ENCODE assay signal across 11 cellular contexts in genomic region chr5:173498871-173499470, GRCh38.
DNase-seq lines count a peak whose midpoint lies in the region; TF ChIP-seq lines count a peak whose summit lies in the region.
"Had no signal": no experiment of that assay in that cellular context is flagged by ENCODE, and none has a peak within 500 bp of the region (broad histone marks: within the 10 kb centered on the region; RNA-seq: fewer than 3 reads in every experiment).

No MANE protein-coding gene starts in this region.

- H3K4me2 ChIP-seq in mesendoderm (ENCODE audit: low read length) = no peak overlapping the region

- H3K27me3 ChIP-seq in esophagus muscularis mucosa = no peaks in the 10 kb centered on the region
- H3K27me3 ChIP-seq in mesendoderm (ENCODE audit: insufficient read depth, low read length, poor library complexity) = no peaks in the 10 kb centered on the region
- H3K27me3 ChIP-seq in testis = no peaks in the 10 kb centered on the region

- no peak overlapping the region for H4K8ac ChIP-seq in mesendoderm (ENCODE audit: low read depth, low read length)

- TF ChIP-seq CTCF in esophagus muscularis mucosa (IDR thresholded peaks at IDR 0.05) (no peak), testis (IDR thresholded peaks at IDR 0.05) (no peak)

- H3K79me2 ChIP-seq in mesendoderm (ENCODE audit: control insufficient read depth, insufficient read depth, low read length) = no peaks in the 10 kb centered on the region

- no peak overlapping the region for H2BK5ac ChIP-seq in mesendoderm (ENCODE audit: low read length)

- no peak overlapping the region for H3K9ac ChIP-seq in mesendoderm (ENCODE audit: low read length)

- WGBS in esophagus muscularis mucosa = 35% methylated on average over 12 of the region's 12 CpGs
- no CpG with 5 or more reads among the region's 12 CpGs for WGBS in mesendoderm (ENCODE audit: extremely low coverage, insufficient coverage, low lambda C conversion rate)
- WGBS in testis, 2 donors = 27 to 47% methylated on average over 7 to 12 of the region's 12 CpGs

- H3K18ac ChIP-seq in mesendoderm (ENCODE audit: low read length) = no peak overlapping the region

- no peak overlapping the region for H2AK5ac ChIP-seq in mesendoderm (ENCODE audit: low read length)

- no peak overlapping the region for H3K23ac ChIP-seq in mesendoderm (ENCODE audit: low read length)

- no peak overlapping the region for H3K56ac ChIP-seq in mesendoderm (ENCODE audit: low read length)

- peak; percentile 14 for DNase-seq in NCI-H748 (lab: John Stamatoyannopoulos, UW; ENCODE audit: unreplicated experiment)
- DNase-seq in NCI-H748 treated with DMSO at 0.1 percent for 48 hours (lab: John Stamatoyannopoulos, UW) = no peak
- peak; percentile 87 for DNase-seq in esophagus muscularis mucosa (ENCODE audit: extremely low spot score)
- peak; percentile 32 for DNase-seq in mesendoderm
- peak; percentile 50 for DNase-seq in testis
- DNase-seq in stimulated activated CD4-positive, alpha-beta T cell treated with anti-CD3 and anti-CD28 coated beads, Interleukin-1b, Interleukin-23, amount 100 ng/mL, for 48 hours = no peak
- no peak for DNase-seq in stimulated activated CD4-positive, alpha-beta T cell treated with anti-CD3 and anti-CD28 coated beads, Interleukin-2, amount 100 ng/mL, for 48 hours
- no peak for DNase-seq in NCI-H1092 treated with DMSO at 0.1 percent for 48 hours (lab: John Stamatoyannopoulos, UW)
- DNase-seq: activated CD4-positive, alpha-beta T cell treated with anti-CD3 and anti-CD28 coated beads, Interleukin-2, amount 50 U/mL, for 1 hour; activated effector memory CD4-positive, alpha-beta T cell treated with anti-CD3 and anti-CD28 coated beads, Interleukin-2, amount 50 U/mL, for 16 hours; NCI-H69 had no signal

- H4K5ac ChIP-seq in mesendoderm (ENCODE audit: low read length) = no peak overlapping the region

- H3K4me1 ChIP-seq in esophagus muscularis mucosa (peaks cover 47 to 86% (median 77%) of the 10 kb centered on the region in 4 donors), mesendoderm (ENCODE audit: control insufficient read depth, low read depth, low read length) (no peaks in the 10 kb centered on the region), testis (peaks cover 40% of the 10 kb centered on the region)

- no peak overlapping the region for H3K4ac ChIP-seq in mesendoderm (ENCODE audit: low read depth, low read length)

- no peak overlapping the region for H2BK15ac ChIP-seq in mesendoderm (replicated peaks; ENCODE audit: low read depth)

- H2BK120ac ChIP-seq in mesendoderm (ENCODE audit: low read depth, low read length) = no peak overlapping the region

- H3K4me3 ChIP-seq in esophagus muscularis mucosa (peak overlapping the region in 1 of 4 donors; percentile 22), mesendoderm (ENCODE audit: low read length) (no peak overlapping the region), testis (no peak overlapping the region)

- no peak for TF ChIP-seq EP300 in esophagus muscularis mucosa (IDR thresholded peaks at IDR 0.05)

- H3K27ac ChIP-seq in esophagus muscularis mucosa (replicated peaks in 1 of 4) (peak overlapping the region; percentile 87 to 92 (median 92)), mesendoderm (ENCODE audit: low read depth, low read length) (no peak overlapping the region), testis (peak overlapping the region in 1 of 2 donors; percentile 47)

- H3K9me3 ChIP-seq in esophagus muscularis mucosa (no peaks in the 10 kb centered on the region), testis (no peaks in the 10 kb centered on the region)

- intact Hi-C loops in esophagus muscularis mucosa (cut with DNase I) (loop anchor here (5.0 kb wide), 1 partner anchor 177 kb away; no protein-coding TSS in a partner anchor), testis (cut with DNase I; ENCODE audit: low total_unique reads) (loop anchor here (10.0 kb wide), 1 partner anchor 204 kb away; no protein-coding TSS in a partner anchor)

- H3K36me3 ChIP-seq in esophagus muscularis mucosa = no peaks in the 10 kb centered on the region
- H3K36me3 ChIP-seq in mesendoderm (ENCODE audit: control insufficient read depth, insufficient read depth, low read length) = no peaks in the 10 kb centered on the region
- no peaks in the 10 kb centered on the region for H3K36me3 ChIP-seq in testis (ENCODE audit: low read depth, missing control alignments)

- H3K79me1 ChIP-seq in mesendoderm (ENCODE audit: low read length) = no peaks in the 10 kb centered on the region

- no peak for TF ChIP-seq POLR2A in esophagus muscularis mucosa (IDR thresholded peaks at IDR 0.05; ENCODE audit: low read depth)
- no peak for TF ChIP-seq POLR2A in testis (IDR thresholded peaks at IDR 0.05)

Comparison
In these comparisons a context has a peak if more than half of its experiments do, and no peak if none do; other contexts are left out.
1. DNase-seq: peak in NCI-H748 (single experiment), esophagus muscularis mucosa (single experiment), mesendoderm (single experiment) and testis (single experiment); none in NCI-H748 treated with DMSO at 0.1 percent for 48 hours (single experiment), stimulated activated CD4-positive, alpha-beta T cell treated with anti-CD3 and anti-CD28 coated beads, Interleukin-1b, Interleukin-23, amount 100 ng/mL, for 48 hours (single experiment), stimulated activated CD4-positive, alpha-beta T cell treated with anti-CD3 and anti-CD28 coated beads, Interleukin-2, amount 100 ng/mL, for 48 hours (0 of 2) and NCI-H1092 treated with DMSO at 0.1 percent for 48 hours (single experiment).